In genomic region chr9:107243757-107244156, GRCh38 we compare ENCODE assay signal across 9 cellular contexts. TPM values are rescaled to one million over a fixed set of nuclear protein-coding genes. Genes with fewer than 3 reads are reported as not detected.
DNase-seq lines count a peak whose midpoint lies in the region; ATAC-seq, FAIRE-seq and TF ChIP-seq lines count a peak whose summit lies in the region.
"Had no signal": no experiment of that assay in that cellular context is flagged by ENCODE, and none has a peak within 500 bp of the region (broad histone marks: within the 10 kb centered on the region; RNA-seq: fewer than 3 reads in every experiment).

No MANE protein-coding gene starts in this region.

- no peaks in the 10 kb centered on the region for H3K9me3 ChIP-seq in CD4-positive, alpha-beta T cell (ENCODE audit: control insufficient read depth, low read length)
- no peaks in the 10 kb centered on the region for H3K9me3 ChIP-seq in pancreas
- H3K9me3 ChIP-seq in vagina: no peaks in the 10 kb centered on the region
- no peaks in the 10 kb centered on the region for H3K9me3 ChIP-seq in esophagus muscularis mucosa

- TF ChIP-seq EP300 in esophagus muscularis mucosa (IDR thresholded peaks at IDR 0.05): no peak

- no peak overlapping the region for H3K4me3 ChIP-seq in LNCaP clone FGC (ENCODE audit: low read depth, low read length)
- H3K4me3 ChIP-seq in pancreas: no peak overlapping the region
- no peak overlapping the region for H3K4me3 ChIP-seq in vagina
- H3K4me3 ChIP-seq in esophagus muscularis mucosa: no peak overlapping the region

- DNase-seq in CD4-positive, alpha-beta T cell: peak in 1 of 10 experiments; percentile 7
- DNase-seq in LNCaP clone FGC (ENCODE audit: low read depth) (peak; percentile 93), pancreas (peak in 3 of 6 donors; percentile 74 to 84 (median 78)), vagina (ENCODE audit: extremely low spot score in 2 of 2) (no peak), CD1c-positive myeloid dendritic cell (ENCODE audit: extremely low spot score) (no peak), esophagus muscularis mucosa (ENCODE audit: extremely low spot score) (no peak)

- TF ChIP-seq POLR2A in vagina (IDR thresholded peaks at IDR 0.05) (no peak), esophagus muscularis mucosa (IDR thresholded peaks at IDR 0.05; ENCODE audit: low read depth) (no peak)

- no peaks in the 10 kb centered on the region for H3K27me3 Mint-ChIP-seq in CD4-positive, alpha-beta T cell
- no peaks in the 10 kb centered on the region for H3K27me3 Mint-ChIP-seq in activated naive CD4-positive, alpha-beta T cell treated with anti-CD3 and anti-CD28 coated beads, Interleukin-2, amount 50 U/mL, for 24 hours

- peak; percentile 56 for ATAC-seq in CD4-positive, alpha-beta T cell (ENCODE audit: poor library complexity)
- peak; percentile 73 for ATAC-seq in GM21447 (IDR thresholded peaks at IDR 0.05; ENCODE audit: unreplicated experiment)
- ATAC-seq in pancreas: peak; percentile 91 to 96 (median 94)

- H3K4me1 ChIP-seq in pancreas (peaks cover 26 to 32% (median 29%) of the 10 kb centered on the region in 3 donors), vagina (no peaks in the 10 kb centered on the region), esophagus muscularis mucosa (no peaks in the 10 kb centered on the region)

- H3K36me3 Mint-ChIP-seq in CD4-positive, alpha-beta T cell (ENCODE audit: low read depth): no peaks in the 10 kb centered on the region
- no peaks in the 10 kb centered on the region for H3K36me3 Mint-ChIP-seq in activated naive CD4-positive, alpha-beta T cell treated with anti-CD3 and anti-CD28 coated beads, Interleukin-2, amount 50 U/mL, for 24 hours

- H3K27me3 ChIP-seq in CD4-positive, alpha-beta T cell (ENCODE audit: control insufficient read depth, insufficient read depth, low read length): no peaks in the 10 kb centered on the region
- H3K27me3 ChIP-seq in pancreas (no peaks in the 10 kb centered on the region), vagina (no peaks in the 10 kb centered on the region), esophagus muscularis mucosa (no peaks in the 10 kb centered on the region)

- intact Hi-C loops in CD4-positive, alpha-beta T cell (cut with DNase I, micrococcal nuclease): loop anchor here in 1 of 2 experiments (10.0 kb wide), 1 partner anchor 51 kb away; no protein-coding TSS in a partner anchor
- intact Hi-C loops in pancreas (cut with DNase I) (no loop called here), vagina (cut with DNase I) (no loop called here), esophagus muscularis mucosa (cut with DNase I) (no loop called here)

- WGBS in pancreas, 2 donors: 16 to 22% methylated on average over 5 of the region's 5 CpGs
- WGBS in esophagus muscularis mucosa: 39% methylated on average over 5 of the region's 5 CpGs

- no peak overlapping the region for H3K27ac Mint-ChIP-seq in CD4-positive, alpha-beta T cell
- H3K27ac Mint-ChIP-seq in activated naive CD4-positive, alpha-beta T cell treated with anti-CD3 and anti-CD28 coated beads, Interleukin-2, amount 50 U/mL, for 24 hours: peak overlapping the region; percentile 94

- H3K36me3 ChIP-seq in pancreas (no peaks in the 10 kb centered on the region), vagina (no peaks in the 10 kb centered on the region), esophagus muscularis mucosa (no peaks in the 10 kb centered on the region)

- H3K4me1 Mint-ChIP-seq in CD4-positive, alpha-beta T cell (ENCODE audit: low read depth): peaks cover 4% of the 10 kb centered on the region
- H3K4me1 Mint-ChIP-seq in activated naive CD4-positive, alpha-beta T cell treated with anti-CD3 and anti-CD28 coated beads, Interleukin-2, amount 50 U/mL, for 24 hours: peaks cover 39% of the 10 kb centered on the region

- no peaks in the 10 kb centered on the region for H3K9me3 Mint-ChIP-seq in CD4-positive, alpha-beta T cell
- peaks cover 5% of the 10 kb centered on the region for H3K9me3 Mint-ChIP-seq in activated naive CD4-positive, alpha-beta T cell treated with anti-CD3 and anti-CD28 coated beads, Interleukin-2, amount 50 U/mL, for 24 hours

- TF ChIP-seq CTCF in CD4-positive, alpha-beta T cell (IDR thresholded peaks at IDR 0.05): no peak
- no peak for TF ChIP-seq CTCF in LNCaP clone FGC (IDR thresholded peaks at IDR 0.05; ENCODE audit: control insufficient read depth, extremely low read depth, insufficient read depth)
- no peak for TF ChIP-seq CTCF in pancreas (IDR thresholded peaks at IDR 0.05)
- TF ChIP-seq CTCF in vagina (IDR thresholded peaks at IDR 0.05): no peak
- TF ChIP-seq CTCF in esophagus muscularis mucosa (IDR thresholded peaks at IDR 0.05): no peak

- H3K27ac ChIP-seq in CD4-positive, alpha-beta T cell (ENCODE audit: low read depth, low read length): no peak overlapping the region
- peak overlapping the region in 3 of 4 donors; percentile 28 to 71 (median 66) for H3K27ac ChIP-seq in pancreas
- no peak overlapping the region for H3K27ac ChIP-seq in vagina
- no peak overlapping the region for H3K27ac ChIP-seq in esophagus muscularis mucosa (replicated peaks in 1 of 4)

- no peak overlapping the region for H3K4me3 Mint-ChIP-seq in CD4-positive, alpha-beta T cell
- peak overlapping the region; percentile 37 for H3K4me3 Mint-ChIP-seq in activated naive CD4-positive, alpha-beta T cell treated with anti-CD3 and anti-CD28 coated beads, Interleukin-2, amount 50 U/mL, for 24 hours

- POLR2A ChIA-PET in CD4-positive, alpha-beta T cell (lab: Charles Lee): no interaction called here

- peak; percentile 20 for FAIRE-seq in pancreas (lab: Jason Lieb, UNC)
- FAIRE-seq: GM18507 had no signal

- CTCF ChIA-PET in CD4-positive, alpha-beta T cell (lab: Charles Lee): no interaction called here

RNA-seq across cellular contexts. Expression of gene RAD23B, which starts 39.3 kb away (rescaled TPM):
- total RNA-seq in CD4-positive, alpha-beta T cell: 10 to 100 TPM; 63.8 to 68.1 TPM
- total RNA-seq in pancreas: 10 to 100 TPM; 50.3 to 81.2 (median 66.9) TPM
- polyA plus RNA-seq in pancreas: 10 to 100 TPM; 19.5 to 28.9 TPM
- 61.1 TPM for total RNA-seq in vagina
- total RNA-seq in esophagus muscularis mucosa: 100 to 1,000 TPM in 2 of 4 donors, 10 to 100 TPM in 2; 64.4 to 110 (median 88.1) TPM

Comparison
In these comparisons a context has a peak if more than half of its experiments do, and no peak if none do; other contexts are left out.
1. H3K27ac ChIP-seq: peak in pancreas (3 of 4); none in CD4-positive, alpha-beta T cell (single experiment), vagina (single experiment) and esophagus muscularis mucosa (0 of 4).
2. Peak in every context shown above with its lines, with median percentiles within 50 percentile points of each other: ATAC-seq.